22 cellular contexts compared by ENCODE assay signal in genomic region chr2:39508243-39508642, GRCh38.
A peak's percentile ranks its signal among the peaks of the same experiment; 100 is the strongest.
DNase-seq lines count a peak whose midpoint lies in the region; ATAC-seq and TF ChIP-seq lines count a peak whose summit lies in the region.
"Had no signal": no experiment of that assay in that cellular context is flagged by ENCODE, and none has a peak within 500 bp of the region (broad histone marks: within the 10 kb centered on the region; RNA-seq: fewer than 3 reads in every experiment).

No MANE protein-coding gene starts in this region.

- no peak overlapping the region for H2BK5ac ChIP-seq in trophoblast cell (ENCODE audit: low read depth, low read length, poor library complexity)

- H3K4me1 ChIP-seq in subcutaneous abdominal adipose tissue (ENCODE audit: control insufficient read depth in 5 of 5, insufficient read depth in 5 of 5, low read length in 5 of 5) (peaks cover 3 to 73% (median 62%) of the 10 kb centered on the region in 5 donors), trophoblast cell (ENCODE audit: control insufficient read depth in 1 of 2, insufficient read depth in 2 of 2, low read length in 2 of 2) (peaks cover 5 to 23% of the 10 kb centered on the region in 2 experiments), OCI-LY7 (ENCODE audit: insufficient read depth, low read length, poor library complexity, severe bottlenecking) (peaks cover 15% of the 10 kb centered on the region)
- H3K4me1 ChIP-seq: prostate gland had no signal

- H3K18ac ChIP-seq in trophoblast cell (ENCODE audit: low read length): no peak overlapping the region

- no peak overlapping the region for H2BK120ac ChIP-seq in trophoblast cell (ENCODE audit: insufficient read depth, low read length, poor library complexity)

- H2AK5ac ChIP-seq in trophoblast cell (ENCODE audit: low read length): no peak overlapping the region

- no peak for ATAC-seq in GM19035 (IDR thresholded peaks at IDR 0.05; ENCODE audit: unreplicated experiment)
- ATAC-seq: esophagus mucosa had no signal

- no peak overlapping the region for H4K12ac ChIP-seq in trophoblast cell (ENCODE audit: low read depth, low read length)

- no peaks in the 10 kb centered on the region for H3K79me2 ChIP-seq in trophoblast cell (ENCODE audit: control insufficient read depth, insufficient read depth, low read length, poor library complexity)
- H3K79me2 ChIP-seq in OCI-LY7 (ENCODE audit: insufficient read depth, low read depth, low read length): no peaks in the 10 kb centered on the region

- H2AFZ ChIP-seq in trophoblast cell (ENCODE audit: insufficient read depth, low read length, poor library complexity) (no peak overlapping the region), OCI-LY7 (ENCODE audit: low read length) (no peak overlapping the region)

- TF ChIP-seq CTCF in choroid plexus epithelial cell (conservative IDR thresholded peaks at IDR 0.05; ENCODE audit: low read depth, low read length) (no peak), OCI-LY7 (conservative IDR thresholded peaks at IDR 0.05; ENCODE audit: low read length) (no peak)

- peak; percentile 89 for DNase-seq in HCEC 1CT
- DNase-seq in choroid plexus epithelial cell (ENCODE audit: low read depth): peak; percentile 70
- peak; percentile 51 for DNase-seq in left kidney (ENCODE audit: low read depth, low spot score)
- DNase-seq in trophoblast cell: no peak
- DNase-seq in anterior cingulate cortex (lab: John Stamatoyannopoulos, UW): no peak
- no peak for DNase-seq in OCI-LY7 (ENCODE audit: low spot score)
- DNase-seq: activated CD4-positive, alpha-beta T cell treated with anti-CD3 and anti-CD28 coated beads for 1 hour; activated naive CD8-positive, alpha-beta T cell treated with anti-CD3 and anti-CD28 coated beads, Interleukin-2, amount 10 ng/mL, durations not matched to agents 7 days and 5 days; AML-193; DMS79 treated with DMSO at 0.1 percent for 48 hours; effector CD4-positive, alpha-beta T cell; Karpas-422; NCI-H1092; NCI-H510A treated with DMSO at 0.1 percent for 48 hours; RPMI8226; stimulated activated CD4-positive, alpha-beta T cell treated with anti-CD3 and anti-CD28 coated beads, Interleukin-12 subunit alpha, Interleukin-12 subunit beta, amount 100 ng/mL, for 4 hours; stimulated activated CD8-positive, alpha-beta memory T cell treated with anti-CD3 and anti-CD28 coated beads, Interleukin-4, amount 100 ng/mL, for 48 hours had no signal

- no TSS peak for BruUV-seq in OCI-LY7 (replicated peaks; lab: Mats Ljungman, UMichigan)

- H3K27me3 ChIP-seq in subcutaneous abdominal adipose tissue (ENCODE audit: control insufficient read depth in 5 of 5, insufficient read depth in 4 of 5, low read length in 5 of 5) (no peaks in the 10 kb centered on the region), trophoblast cell (ENCODE audit: insufficient read depth, low read length) (no peaks in the 10 kb centered on the region)
- H3K27me3 ChIP-seq: cardiac muscle cell had no signal

- H4K91ac ChIP-seq in trophoblast cell (ENCODE audit: low read depth, low read length): no peak overlapping the region

- POLR2A ChIA-PET in OCI-LY7 (lab: Charles Lee): interaction anchor here (0.6 to 2.3 kb wide), 2 partner anchors 12 to 25 kb away, joined by 5 to 11 read pairs; no protein-coding TSS in a partner anchor

- no peak overlapping the region for H3K4me2 ChIP-seq in trophoblast cell (ENCODE audit: low read length)
- H3K4me2 ChIP-seq in OCI-LY7 (ENCODE audit: low read length): no peak overlapping the region

- CTCF ChIA-PET in OCI-LY7 (lab: Charles Lee; ENCODE audit: unreplicated experiment): no interaction called here

- no peak overlapping the region for H2BK12ac ChIP-seq in trophoblast cell (ENCODE audit: low read length)

- no peak overlapping the region for H3K4ac ChIP-seq in trophoblast cell (ENCODE audit: low read depth, low read length)

- intact Hi-C loops in OCI-LY7 (cut with micrococcal nuclease; ENCODE audit: unreplicated experiment): no loop called here

- peak overlapping the region; percentile 97 for H3K27ac ChIP-seq in subcutaneous abdominal adipose tissue (ENCODE audit: low read depth, low read length)
- H3K27ac ChIP-seq in trophoblast cell (ENCODE audit: low read depth, low read length): no peak overlapping the region
- H3K27ac ChIP-seq in OCI-LY7 (ENCODE audit: low read depth, low read length, poor library complexity, severe bottlenecking): no peak overlapping the region
- H3K27ac ChIP-seq: cardiac muscle cell, prostate gland had no signal

- H3K36me3 ChIP-seq in subcutaneous abdominal adipose tissue (ENCODE audit: control insufficient read depth in 5 of 5, insufficient read depth in 5 of 5, low read length in 5 of 5) (no peaks in the 10 kb centered on the region), trophoblast cell (ENCODE audit: control insufficient read depth in 1 of 2, insufficient read depth in 2 of 2, low read length in 2 of 2) (no peaks in the 10 kb centered on the region), OCI-LY7 (ENCODE audit: insufficient read depth, low read length) (no peaks in the 10 kb centered on the region)
- H3K36me3 ChIP-seq: cardiac muscle cell, prostate gland had no signal

- H3K23ac ChIP-seq in trophoblast cell (ENCODE audit: low read length): no peak overlapping the region

- H3K9ac ChIP-seq in subcutaneous abdominal adipose tissue (ENCODE audit: low read length in 5 of 5) (no peak overlapping the region), trophoblast cell (ENCODE audit: low read length) (no peak overlapping the region)

- no peak overlapping the region for H4K8ac ChIP-seq in trophoblast cell (ENCODE audit: low read depth, low read length)

- H3K4me3 ChIP-seq in choroid plexus epithelial cell (ENCODE audit: low read depth, low read length): no peak overlapping the region
- H3K4me3 ChIP-seq in subcutaneous abdominal adipose tissue (ENCODE audit: low read depth in 1 of 5, low read length in 5 of 5): no peak overlapping the region
- no peak overlapping the region for H3K4me3 ChIP-seq in trophoblast cell (ENCODE audit: low read depth, low read length)
- no peak overlapping the region for H3K4me3 ChIP-seq in OCI-LY7 (ENCODE audit: low read depth, low read length, poor library complexity, severe bottlenecking)
- H3K4me3 ChIP-seq: cardiac muscle cell, prostate gland had no signal

- H3K9me2 ChIP-seq in OCI-LY7 (ENCODE audit: insufficient read depth, low read length): no peaks in the 10 kb centered on the region

- H3K14ac ChIP-seq in trophoblast cell (ENCODE audit: low read length): no peak overlapping the region

- no peaks in the 10 kb centered on the region for H4K20me1 ChIP-seq in OCI-LY7 (ENCODE audit: insufficient read depth, low read length)

- H3K79me1 ChIP-seq in trophoblast cell (ENCODE audit: low read length): peaks cover 8% of the 10 kb centered on the region

- WGBS in trophoblast cell (ENCODE audit: extremely low coverage, insufficient coverage, insufficient read length): no CpG with 5 or more reads among the region's 4 CpGs

- no peaks in the 10 kb centered on the region for H3K9me3 ChIP-seq in subcutaneous abdominal adipose tissue (ENCODE audit: control insufficient read depth in 5 of 5, low read length in 5 of 5)
- H3K9me3 ChIP-seq in trophoblast cell (ENCODE audit: insufficient read depth, low read depth, low read length): no peaks in the 10 kb centered on the region
- H3K9me3 ChIP-seq in OCI-LY7 (ENCODE audit: low read length): no peaks in the 10 kb centered on the region
- H3K9me3 ChIP-seq: prostate gland had no signal

Comparison
In these comparisons a context has a peak if more than half of its experiments do, and no peak if none do; other contexts are left out.
1. DNase-seq: peak in HCEC 1CT (single experiment), choroid plexus epithelial cell (single experiment) and left kidney (single experiment); none in trophoblast cell (0 of 2), anterior cingulate cortex (0 of 58) and OCI-LY7 (single experiment).